8 cellular contexts compared by ENCODE assay signal in the genomic region with DNA sequence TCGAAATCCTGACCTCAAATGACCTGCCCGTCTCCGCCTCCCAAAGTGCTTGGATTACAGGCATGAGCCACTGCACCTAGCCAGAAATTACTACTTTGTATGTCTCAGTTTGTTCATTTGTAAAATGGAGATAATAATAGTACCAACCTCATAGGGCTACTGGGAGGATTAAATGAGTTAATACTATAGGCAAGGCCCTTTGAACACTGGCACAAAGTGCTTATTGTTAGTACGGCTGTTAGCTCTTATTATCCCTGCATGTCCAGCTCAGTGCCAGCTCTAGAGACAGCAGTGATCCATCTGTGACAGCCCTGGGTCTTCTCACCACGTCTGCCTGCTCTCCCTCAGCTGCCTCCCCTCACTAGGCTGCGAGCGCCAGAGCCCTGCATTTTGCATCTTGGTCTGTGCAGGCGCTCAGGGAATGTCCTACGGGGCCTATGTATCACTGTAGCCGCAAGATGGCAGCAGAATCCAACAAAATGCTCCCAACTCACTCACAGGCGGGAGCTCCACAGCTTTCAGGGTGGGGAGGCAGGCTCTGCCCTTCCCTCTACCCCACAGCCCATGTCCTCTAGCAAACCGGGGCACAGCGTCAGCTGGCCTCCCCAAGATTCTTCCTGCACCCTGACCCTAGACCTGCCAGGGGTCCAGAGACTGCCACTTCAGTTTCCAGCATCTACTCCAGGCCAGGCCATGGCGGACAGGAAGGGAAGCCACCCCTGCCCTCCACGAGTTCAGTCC. TPM values are rescaled to one million over a fixed set of nuclear protein-coding genes. Genes with fewer than 3 reads are reported as not detected.
DNase-seq lines count a peak whose midpoint lies in the region; ATAC-seq and TF ChIP-seq lines count a peak whose summit lies in the region.

No MANE protein-coding gene starts in this region.

- H3K27me3 ChIP-seq in right atrium auricular region = no peaks in the 10 kb centered on the region
- no peaks in the 10 kb centered on the region for H3K27me3 ChIP-seq in gastrocnemius medialis

- in situ Hi-C loops in gastrocnemius medialis (cut with MboI; ENCODE audit: low sequenced_read_pairs in 4 of 4) = loop anchor here (5.0 to 25.0 kb wide), 5 partner anchors 189 to 609 kb away; partner anchors contain the start of gene TEX53 (in 1 of the 4)

- H3K4me3 Mint-ChIP-seq in T-helper 17 cell = peak overlapping the region; percentile 36

- H3K4me1 ChIP-seq in right atrium auricular region (no peaks in the 10 kb centered on the region), gastrocnemius medialis (no peaks in the 10 kb centered on the region)

- no peak overlapping the region for H3K4me3 ChIP-seq in right atrium auricular region
- H3K4me3 ChIP-seq in gastrocnemius medialis = no peak overlapping the region

- H3K9me3 ChIP-seq in T-helper 17 cell (ENCODE audit: control insufficient read depth, low read length, poor library complexity, severe bottlenecking) (no peaks in the 10 kb centered on the region), right atrium auricular region (no peaks in the 10 kb centered on the region), gastrocnemius medialis (no peaks in the 10 kb centered on the region)

- no peaks in the 10 kb centered on the region for H3K36me3 ChIP-seq in right atrium auricular region
- H3K36me3 ChIP-seq in gastrocnemius medialis = no peaks in the 10 kb centered on the region

- H3K27me3 Mint-ChIP-seq in T-helper 17 cell = peaks cover 6% of the 10 kb centered on the region

- DNase-seq in NCI-H1417 (lab: John Stamatoyannopoulos, UW) = peak; percentile 13 to 61 (median 55)
- no peak for DNase-seq in NCI-H1417 treated with DMSO at 0.1 percent for 48 hours (lab: John Stamatoyannopoulos, UW)
- DNase-seq in MV-4-11 (lab: John Stamatoyannopoulos, UW) = peak; percentile 79
- DNase-seq in T-helper 17 cell = peak; percentile 48 to 72 (median 60)
- DNase-seq in amniotic stem cell (lab: John Stamatoyannopoulos, UW) = peak; percentile 45
- DNase-seq in right atrium auricular region (ENCODE audit: low spot score) = peak; percentile 74
- DNase-seq in gastrocnemius medialis = peak; percentile 38 to 63

- H3K27ac ChIP-seq in right atrium auricular region (no peak overlapping the region), gastrocnemius medialis (no peak overlapping the region)

- ATAC-seq in HG02571 (IDR thresholded peaks at IDR 0.05; ENCODE audit: unreplicated experiment) (peak; percentile 87), T-helper 17 cell (peak; percentile 99), gastrocnemius medialis (peak; percentile 95 to 97)

- H3K27ac Mint-ChIP-seq in T-helper 17 cell = peak overlapping the region; percentile 27

- peaks cover 19% of the 10 kb centered on the region for H3K4me1 Mint-ChIP-seq in T-helper 17 cell

- H3K36me3 Mint-ChIP-seq in T-helper 17 cell (ENCODE audit: low read depth) = peaks cover 2% of the 10 kb centered on the region

- TF ChIP-seq CTCF in right atrium auricular region (IDR thresholded peaks at IDR 0.05) (peak; percentile 70 to 89), gastrocnemius medialis (IDR thresholded peaks at IDR 0.05 in 4 of 5, conservative IDR thresholded peaks at IDR 0.05 in 1 of 5) (peak; percentile 62 to 86 (median 74))

- intact Hi-C loops in gastrocnemius medialis (cut with DNase I; ENCODE audit: low total_unique reads) = loop anchor here (1.0 to 10.0 kb wide), 4 partner anchors 79 to 1119 kb away; no protein-coding TSS in a partner anchor

- TF ChIP-seq POLR2A in gastrocnemius medialis (IDR thresholded peaks at IDR 0.05) = no peak

RNA-seq across cellular contexts. Expression of gene AKNA, which starts 17.7 kb away (rescaled TPM):
- total RNA-seq in T-helper 17 cell (100 to 1,000 TPM; 263 to 323 TPM), right atrium auricular region (1 to 10 TPM; 3.1 to 7.8 TPM), gastrocnemius medialis (1 to 10 TPM; 2.8 to 5.7 (median 3.8) TPM)

Comparison
In these comparisons a context has a peak if more than half of its experiments do, and no peak if none do; other contexts are left out.
1. RNA of gene AKNA, which starts 17.7 kb away (total RNA-seq): 263 to 323 TPM in T-helper 17 cell; 3.1 to 7.8 TPM in right atrium auricular region and 2.8 to 5.7 TPM in gastrocnemius medialis; every median in the first group is over 10 times any median in the second.
2. Peak in every context shown above with its lines, with median percentiles within 50 percentile points of each other: ATAC-seq.